ENCODE assay signal across 15 cellular contexts in genomic region chr6:89584539-89584938, GRCh38. TPM values are rescaled to one million over a fixed set of nuclear protein-coding genes. Genes with fewer than 3 reads are reported as not detected.
DNase-seq lines count a peak whose midpoint lies in the region; ATAC-seq and TF ChIP-seq lines count a peak whose summit lies in the region.
"Had no signal": no experiment of that assay in that cellular context is flagged by ENCODE, and none has a peak within 500 bp of the region (broad histone marks: within the 10 kb centered on the region; RNA-seq: fewer than 3 reads in every experiment).

No MANE protein-coding gene starts in this region.

- H3K27ac Mint-ChIP-seq in chondrocyte (ENCODE audit: unreplicated experiment): peak overlapping the region; percentile 87
- peak overlapping the region; percentile 40 for H3K27ac Mint-ChIP-seq in nephron progenitor cell
- H3K27ac Mint-ChIP-seq in activated T-helper 1 cell treated with anti-CD3 and anti-CD28 coated beads, Interleukin-12 subunit alpha, Interleukin-12 subunit beta, Interleukin-2, Interleukin-4 antibody, amounts not matched to agents 30 ng/mL and 10 ng/mL and 1 ng/mL, durations not matched to agents 14 hours and 24 hours and 36 hours: no peak overlapping the region
- H3K27ac Mint-ChIP-seq: B cell; CD8-positive, alpha-beta T cell; GM23338 had no signal

- no peaks in the 10 kb centered on the region for H3K9me3 ChIP-seq in adipocyte (ENCODE audit: control insufficient read depth, low read length)
- no peaks in the 10 kb centered on the region for H3K9me3 ChIP-seq in tibial artery
- H3K9me3 ChIP-seq: BLaER1 treated with 17β-estradiol and CSF1 and Interleukin-3, amounts not matched to agents 10 nM and 100 nM had no signal

- H3K9ac ChIP-seq in adipocyte (ENCODE audit: low read length): peak overlapping the region; percentile 47
- H3K9ac ChIP-seq: BLaER1 treated with 17β-estradiol and CSF1 and Interleukin-3, amounts not matched to agents 10 nM and 100 nM had no signal

- peaks cover 6% of the 10 kb centered on the region for H3K4me1 ChIP-seq in adipocyte (ENCODE audit: control insufficient read depth, insufficient read depth, low read length)
- H3K4me1 ChIP-seq in tibial artery: peaks cover 0 to 20% (median 2%) of the 10 kb centered on the region in 4 donors
- H3K4me1 ChIP-seq in foreskin keratinocyte: no peaks in the 10 kb centered on the region
- H3K4me1 ChIP-seq: BLaER1 treated with 17β-estradiol and CSF1 and Interleukin-3, amounts not matched to agents 10 nM and 100 nM had no signal

- no peak for DNase-seq in adipocyte (ENCODE audit: low read depth)
- DNase-seq in chondrocyte (ENCODE audit: low spot score): no peak
- no peak for DNase-seq in nephron progenitor cell
- DNase-seq in tibial artery: no peak
- no peak for DNase-seq in foreskin keratinocyte
- no peak for DNase-seq in NCI-H2196 treated with DMSO at 0.1 percent for 48 hours (lab: John Stamatoyannopoulos, UW; ENCODE audit: unreplicated experiment)
- no peak for DNase-seq in activated T-helper 1 cell treated with anti-CD3 and anti-CD28 coated beads, Interleukin-12 subunit alpha, Interleukin-12 subunit beta, Interleukin-2, Interleukin-4 antibody, amounts not matched to agents 30 ng/mL and 10 ng/mL and 1 ng/mL, durations not matched to agents 14 hours and 24 hours and 36 hours (ENCODE audit: low spot score)
- DNase-seq: Calu3; CD8-positive, alpha-beta T cell; DMS79 treated with DMSO at 0.1 percent for 48 hours; GF-D8; HCEC 1CT had no signal

- intact Hi-C loops in tibial artery (cut with DNase I; ENCODE audit: low total_unique reads): no loop called here
- intact Hi-C loops in activated T-helper 1 cell treated with anti-CD3 and anti-CD28 coated beads, Interleukin-12 subunit alpha, Interleukin-12 subunit beta, Interleukin-2, Interleukin-4 antibody, amounts not matched to agents 30 ng/mL and 10 ng/mL and 1 ng/mL, durations not matched to agents 14 hours and 24 hours and 36 hours (cut with micrococcal nuclease): no loop called here

- no peaks in the 10 kb centered on the region for H3K27me3 ChIP-seq in adipocyte (replicated peaks; ENCODE audit: control insufficient read depth, insufficient read depth, low read length)
- no peaks in the 10 kb centered on the region for H3K27me3 ChIP-seq in tibial artery
- no peaks in the 10 kb centered on the region for H3K27me3 ChIP-seq in foreskin keratinocyte
- H3K27me3 ChIP-seq: BLaER1 treated with 17β-estradiol and CSF1 and Interleukin-3, amounts not matched to agents 10 nM and 100 nM had no signal

- TF ChIP-seq CTCF in chondrocyte (IDR thresholded peaks at IDR 0.05) (no peak), nephron progenitor cell (IDR thresholded peaks at IDR 0.05) (no peak), tibial artery (IDR thresholded peaks at IDR 0.05) (no peak), foreskin keratinocyte (conservative IDR thresholded peaks at IDR 0.05) (no peak)

- no peaks in the 10 kb centered on the region for H3K9me3 Mint-ChIP-seq in chondrocyte (ENCODE audit: low read depth)
- no peaks in the 10 kb centered on the region for H3K9me3 Mint-ChIP-seq in nephron progenitor cell
- H3K9me3 Mint-ChIP-seq in activated T-helper 1 cell treated with anti-CD3 and anti-CD28 coated beads, Interleukin-12 subunit alpha, Interleukin-12 subunit beta, Interleukin-2, Interleukin-4 antibody, amounts not matched to agents 30 ng/mL and 10 ng/mL and 1 ng/mL, durations not matched to agents 14 hours and 24 hours and 36 hours: no peaks in the 10 kb centered on the region
- H3K9me3 Mint-ChIP-seq: CD8-positive, alpha-beta T cell; GM23338 had no signal

- H3K27me3 Mint-ChIP-seq in chondrocyte (ENCODE audit: low read depth) (no peaks in the 10 kb centered on the region), nephron progenitor cell (ENCODE audit: low read depth, poor library complexity) (peaks cover 9% of the 10 kb centered on the region)
- peaks cover 8% of the 10 kb centered on the region for H3K27me3 Mint-ChIP-seq in activated T-helper 1 cell treated with anti-CD3 and anti-CD28 coated beads, Interleukin-12 subunit alpha, Interleukin-12 subunit beta, Interleukin-2, Interleukin-4 antibody, amounts not matched to agents 30 ng/mL and 10 ng/mL and 1 ng/mL, durations not matched to agents 14 hours and 24 hours and 36 hours (ENCODE audit: insufficient read depth)
- H3K27me3 Mint-ChIP-seq: B cell had no signal

- H3K4me3 Mint-ChIP-seq in chondrocyte (ENCODE audit: unreplicated experiment) (no peak overlapping the region), nephron progenitor cell (no peak overlapping the region)
- no peak overlapping the region for H3K4me3 Mint-ChIP-seq in activated T-helper 1 cell treated with anti-CD3 and anti-CD28 coated beads, Interleukin-12 subunit alpha, Interleukin-12 subunit beta, Interleukin-2, Interleukin-4 antibody, amounts not matched to agents 30 ng/mL and 10 ng/mL and 1 ng/mL, durations not matched to agents 14 hours and 24 hours and 36 hours
- H3K4me3 Mint-ChIP-seq: B cell; CD8-positive, alpha-beta T cell; GM23338 had no signal

- H3K4me3 ChIP-seq in adipocyte (ENCODE audit: low read length) (no peak overlapping the region), tibial artery (no peak overlapping the region)
- H3K4me3 ChIP-seq: BLaER1 treated with 17β-estradiol and CSF1 and Interleukin-3, amounts not matched to agents 10 nM and 100 nM; GM23338 had no signal

- no peak for ATAC-seq in foreskin keratinocyte
- ATAC-seq: CD8-positive, alpha-beta T cell; GM23338 had no signal

- H3K27ac ChIP-seq in tibial artery: peak overlapping the region; percentile 29 to 31
- H3K27ac ChIP-seq in foreskin keratinocyte: no peak overlapping the region
- H3K27ac ChIP-seq: BLaER1 treated with 17β-estradiol and CSF1 and Interleukin-3, amounts not matched to agents 10 nM and 100 nM had no signal

- H3K36me3 Mint-ChIP-seq in chondrocyte (ENCODE audit: low read depth): no peaks in the 10 kb centered on the region
- H3K36me3 Mint-ChIP-seq in nephron progenitor cell (ENCODE audit: low read depth): no peaks in the 10 kb centered on the region
- H3K36me3 Mint-ChIP-seq in activated T-helper 1 cell treated with anti-CD3 and anti-CD28 coated beads, Interleukin-12 subunit alpha, Interleukin-12 subunit beta, Interleukin-2, Interleukin-4 antibody, amounts not matched to agents 30 ng/mL and 10 ng/mL and 1 ng/mL, durations not matched to agents 14 hours and 24 hours and 36 hours (ENCODE audit: low read depth): no peaks in the 10 kb centered on the region
- H3K36me3 Mint-ChIP-seq: CD8-positive, alpha-beta T cell had no signal

- H3K36me3 ChIP-seq in adipocyte (ENCODE audit: control insufficient read depth, insufficient read depth, low read length, severe bottlenecking): no peaks in the 10 kb centered on the region
- no peaks in the 10 kb centered on the region for H3K36me3 ChIP-seq in tibial artery
- H3K36me3 ChIP-seq: BLaER1 treated with 17β-estradiol and CSF1 and Interleukin-3, amounts not matched to agents 10 nM and 100 nM had no signal

- peaks cover 22% of the 10 kb centered on the region for H3K4me1 Mint-ChIP-seq in chondrocyte (ENCODE audit: low read depth)
- H3K4me1 Mint-ChIP-seq in nephron progenitor cell: peaks cover 57% of the 10 kb centered on the region
- peaks cover 5% of the 10 kb centered on the region for H3K4me1 Mint-ChIP-seq in activated T-helper 1 cell treated with anti-CD3 and anti-CD28 coated beads, Interleukin-12 subunit alpha, Interleukin-12 subunit beta, Interleukin-2, Interleukin-4 antibody, amounts not matched to agents 30 ng/mL and 10 ng/mL and 1 ng/mL, durations not matched to agents 14 hours and 24 hours and 36 hours (ENCODE audit: low read depth)
- H3K4me1 Mint-ChIP-seq: B cell had no signal

RNA-seq across cellular contexts. Expression of gene LYRM2, which starts 54.0 kb away (rescaled TPM):
- 27.5 to 33.1 TPM (median 29.5 TPM) in 3 replicates for total RNA-seq in chondrocyte
- total RNA-seq in foreskin keratinocyte: 21.1 and 22.4 TPM in 2 replicates
- 13.9 and 14.6 TPM in 2 replicates for polyA plus RNA-seq in foreskin keratinocyte
- 32.8 and 34.7 TPM in 2 replicates for total RNA-seq in activated T-helper 1 cell treated with anti-CD3 and anti-CD28 coated beads, Interleukin-12 subunit alpha, Interleukin-12 subunit beta, Interleukin-2, Interleukin-4 antibody, amounts not matched to agents 30 ng/mL and 10 ng/mL and 1 ng/mL, durations not matched to agents 14 hours and 24 hours and 36 hours
